1 cellular context compared by ENCODE assay signal in genomic region chrX:139495324-139495723, GRCh38.
TF ChIP-seq lines count a peak whose summit lies in the region.

No MANE protein-coding gene starts in this region.

TF ChIP-seq in H1, 55 proteins besides CTCF, POLR2A, EP300 and RAD21:
- no peak for TF ChIP-seq SRF (IDR thresholded peaks at IDR 0.05; ENCODE audit: low read depth, low read length)
- no peak for TF ChIP-seq CEBPB (IDR thresholded peaks at IDR 0.05; ENCODE audit: low read depth, low read length)
- no peak for TF ChIP-seq PHF8 (conservative IDR thresholded peaks at IDR 0.05; ENCODE audit: low read depth, low read length)
- no peak for TF ChIP-seq ATF3 (IDR thresholded peaks at IDR 0.05; ENCODE audit: insufficient read depth, low read depth, low read length)
- no peak for TF ChIP-seq ASH2L (IDR thresholded peaks at IDR 0.05; ENCODE audit: low read length)
- TF ChIP-seq KDM4A (IDR thresholded peaks at IDR 0.05; ENCODE audit: low read depth, low read length, severe bottlenecking), result no peak
- TF ChIP-seq TAF7 (optimal IDR thresholded peaks at IDR 0.05; ENCODE audit: borderline replicate concordance, low read depth, low read length), result no peak
- TF ChIP-seq, protein P1, sequence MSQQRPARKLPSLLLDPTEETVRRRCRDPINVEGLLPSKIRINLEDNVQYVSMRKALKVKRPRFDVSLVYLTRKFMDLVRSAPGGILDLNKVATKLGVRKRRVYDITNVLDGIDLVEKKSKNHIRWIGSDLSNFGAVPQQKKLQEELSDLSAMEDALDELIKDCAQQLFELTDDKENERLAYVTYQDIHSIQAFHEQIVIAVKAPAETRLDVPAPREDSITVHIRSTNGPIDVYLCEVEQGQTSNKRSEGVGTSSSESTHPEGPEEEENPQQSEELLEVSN (IDR thresholded peaks at IDR 0.05), result no peak
- no peak for TF ChIP-seq EGR1 (IDR thresholded peaks at IDR 0.05; ENCODE audit: borderline replicate concordance, low read depth, low read length)
- no peak for TF ChIP-seq POLR2AphosphoS5 (IDR thresholded peaks at IDR 0.05; ENCODE audit: low read depth, low read length)
- TF ChIP-seq JUN (IDR thresholded peaks at IDR 0.05; ENCODE audit: low read depth, low read length), result no peak
- no peak for TF ChIP-seq TAF1 (IDR thresholded peaks at IDR 0.05; ENCODE audit: low read depth, low read length)
- no peak for TF ChIP-seq RBBP5 (IDR thresholded peaks at IDR 0.05; ENCODE audit: borderline replicate concordance, low read depth, low read length)
- TF ChIP-seq CHD2 (IDR thresholded peaks at IDR 0.05; ENCODE audit: low read length), result no peak
- TF ChIP-seq RNF2 (IDR thresholded peaks at IDR 0.05; ENCODE audit: borderline replicate concordance, low read depth, low read length, missing control alignments, poor library complexity, severe bottlenecking), result no peak
